In the genomic region with DNA sequence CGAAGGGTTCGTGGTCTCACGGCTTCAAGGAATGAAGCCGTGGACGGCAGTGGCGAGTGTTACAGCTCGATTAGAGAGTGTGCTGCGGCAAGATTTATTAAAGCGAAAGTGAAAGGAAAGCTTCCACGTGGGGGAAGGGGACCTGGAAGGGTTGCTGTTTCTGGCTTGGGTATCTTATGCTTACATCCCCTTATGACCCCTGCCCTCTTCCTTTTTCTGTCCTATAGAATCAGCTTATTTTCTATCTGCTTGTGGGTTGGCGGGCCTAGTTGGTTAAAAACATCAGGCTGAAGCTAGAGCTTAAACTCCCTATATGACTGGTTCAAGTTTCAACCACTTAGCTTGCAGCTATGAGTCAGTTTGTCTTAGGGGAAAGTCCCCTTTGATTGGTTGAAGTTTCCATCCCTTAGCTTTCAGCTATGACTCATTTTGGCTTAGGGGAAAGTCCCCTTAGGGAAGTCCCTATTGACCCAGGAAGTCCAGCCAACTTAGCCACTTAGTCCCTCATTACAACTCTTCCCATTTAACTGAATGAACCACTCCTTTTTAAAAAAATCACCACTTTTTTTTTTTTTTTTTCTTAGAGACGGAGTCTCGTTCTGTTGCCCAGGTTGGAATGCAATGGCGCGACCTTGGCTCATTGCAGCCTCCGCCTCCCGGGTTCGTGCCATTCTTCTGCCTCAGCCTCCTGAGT, we compare ENCODE assay signal across 8 cellular contexts.
A peak's percentile ranks its signal among the peaks of the same experiment; 100 is the strongest.
DNase-seq lines count a peak whose midpoint lies in the region; ATAC-seq lines count a peak whose summit lies in the region.

No MANE protein-coding gene starts in this region.

- CTCF ChIA-PET in CD4-positive, alpha-beta memory T cell (lab: Charles Lee; ENCODE audit: partially characterized antibody): interaction anchor here (0.7 to 2.0 kb wide), 5 partner anchors 8 to 24 kb away, joined by 3 to 6 read pairs (median 4); no protein-coding TSS in a partner anchor

- peak; percentile 69 to 87 (median 78) for DNase-seq in CD4-positive, alpha-beta memory T cell
- peak; percentile 69 for DNase-seq in T1000 (lab: John Stamatoyannopoulos, UW)
- DNase-seq in fibroblast of peridontal ligament (ENCODE audit: extremely low read depth): peak; percentile 76
- DNase-seq in stimulated activated naive CD8-positive, alpha-beta T cell treated with anti-CD3 and anti-CD28 coated beads, Interleukin-15, Interleukin-2, amounts not matched to agents 100 U/mL and 50 U/mL, for 24 hours: peak; percentile 9
- no peak for DNase-seq in SKM-1 (lab: John Stamatoyannopoulos, UW; ENCODE audit: unreplicated experiment)
- DNase-seq in substantia nigra (lab: John Stamatoyannopoulos, UW): no peak

- peaks cover 0 to 5% of the 10 kb centered on the region in 2 donors for H3K9me3 ChIP-seq in CD4-positive, alpha-beta memory T cell (ENCODE audit: control insufficient read depth in 1 of 2, low read length in 2 of 2)

- no peaks in the 10 kb centered on the region for H3K27me3 Mint-ChIP-seq in CD4-positive, alpha-beta memory T cell

- intact Hi-C loops in CD4-positive, alpha-beta memory T cell (cut with micrococcal nuclease): no loop called here

- H3K4me3 Mint-ChIP-seq in CD4-positive, alpha-beta memory T cell: peak overlapping the region; percentile 91 to 99 (median 96)

- peaks cover 24 to 27% of the 10 kb centered on the region in 2 donors for H3K36me3 Mint-ChIP-seq in CD4-positive, alpha-beta memory T cell

- POLR2A ChIA-PET in CD4-positive, alpha-beta memory T cell (lab: Charles Lee; ENCODE audit: partially characterized antibody): interaction anchor here (0.7 to 1.8 kb wide), 3 partner anchors 9 to 19 kb away, joined by 3 to 11 read pairs (median 9); no protein-coding TSS in a partner anchor

- peaks cover 16 to 46% (median 28%) of the 10 kb centered on the region in 4 donors for H3K4me1 Mint-ChIP-seq in CD4-positive, alpha-beta memory T cell

- ATAC-seq in GM19397 (IDR thresholded peaks at IDR 0.05; ENCODE audit: unreplicated experiment) (peak; percentile 86), HG03432 (IDR thresholded peaks at IDR 0.05; ENCODE audit: unreplicated experiment) (peak; percentile 83)
- ATAC-seq in stimulated activated naive CD8-positive, alpha-beta T cell treated with anti-CD3 and anti-CD28 coated beads, Interleukin-15, Interleukin-2, amounts not matched to agents 100 U/mL and 50 U/mL, for 24 hours: peak; percentile 73

- H3K27ac ChIP-seq in CD4-positive, alpha-beta memory T cell (ENCODE audit: low read depth, low read length): peak overlapping the region; percentile 78
- H3K27ac ChIP-seq in substantia nigra (ENCODE audit: low read depth, low read length, poor library complexity, severe bottlenecking): no peak overlapping the region

- peaks cover 34% of the 10 kb centered on the region for H3K4me1 ChIP-seq in CD4-positive, alpha-beta memory T cell (ENCODE audit: insufficient read depth, low read length)

- no peaks in the 10 kb centered on the region for H3K27me3 ChIP-seq in CD4-positive, alpha-beta memory T cell (ENCODE audit: insufficient read depth, low read length)

- no peaks in the 10 kb centered on the region for H3K36me3 ChIP-seq in CD4-positive, alpha-beta memory T cell (ENCODE audit: insufficient read depth, low read length)

- H3K27ac Mint-ChIP-seq in CD4-positive, alpha-beta memory T cell: peak overlapping the region; percentile 94 to 99 (median 98)

- H3K9me3 Mint-ChIP-seq in CD4-positive, alpha-beta memory T cell: peaks cover 3 to 34% (median 26%) of the 10 kb centered on the region in 8 donors

- H3K4me3 ChIP-seq in CD4-positive, alpha-beta memory T cell (ENCODE audit: low read length in 2 of 2): peak overlapping the region; percentile 1 to 61

Comparison
In these comparisons a context has a peak if more than half of its experiments do, and no peak if none do; other contexts are left out.
1. DNase-seq: peak in CD4-positive, alpha-beta memory T cell (5 of 5), T1000 (single experiment), fibroblast of peridontal ligament (single experiment) and stimulated activated naive CD8-positive, alpha-beta T cell treated with anti-CD3 and anti-CD28 coated beads, Interleukin-15, Interleukin-2, amounts not matched to agents 100 U/mL and 50 U/mL, for 24 hours (single experiment); none in SKM-1 (single experiment) and substantia nigra (0 of 49).
2. Peak in every context shown above with its lines, with median percentiles within 50 percentile points of each other: ATAC-seq.